6 cellular contexts compared by ENCODE assay signal in the genomic region with DNA sequence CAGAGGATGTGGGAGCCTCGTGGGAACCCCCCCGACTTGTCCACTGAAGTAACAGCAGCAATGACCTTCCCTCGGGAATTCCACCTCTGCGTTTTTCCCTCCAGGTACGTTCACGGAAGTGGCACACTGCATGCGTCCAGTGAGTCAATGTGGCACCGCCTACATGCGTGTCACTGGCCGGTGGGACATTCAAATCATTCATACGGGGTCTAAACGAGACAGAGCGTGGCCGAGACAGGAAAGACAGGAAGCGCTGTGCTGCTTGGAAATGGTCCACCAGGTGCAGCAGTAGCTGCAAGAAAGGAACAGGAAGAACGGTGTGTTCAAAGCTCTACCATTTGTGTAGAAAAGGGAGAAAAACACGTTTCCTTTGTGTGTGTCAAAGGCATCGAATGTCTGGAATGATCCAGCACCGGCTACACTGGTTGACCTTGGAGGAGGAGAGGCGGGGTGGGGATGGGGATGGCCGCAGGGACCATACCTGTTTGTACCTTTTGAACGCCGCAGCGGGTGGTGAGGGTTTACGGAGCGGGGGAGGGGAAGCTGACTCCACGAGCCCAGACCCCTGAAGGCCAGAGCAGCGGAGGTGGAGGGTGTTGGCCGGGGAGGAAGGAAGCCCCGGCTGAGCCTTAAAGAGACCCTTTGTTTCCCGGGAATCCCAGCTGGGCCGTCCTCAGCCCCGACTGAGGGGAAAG. TPM values are rescaled to one million over a fixed set of nuclear protein-coding genes. Genes with fewer than 3 reads are reported as not detected.
A peak's percentile ranks its signal among the peaks of the same experiment; 100 is the strongest.
DNase-seq lines count a peak whose midpoint lies in the region; ATAC-seq and FAIRE-seq lines count a peak whose summit lies in the region.

No MANE protein-coding gene starts in this region.

- POLR2A ChIA-PET in activated CD4-positive, alpha-beta memory T cell treated with anti-CD3 and anti-CD28 coated beads, Interleukin-2, amount 10 ng/mL, durations not matched to agents 7 days and 5 days (lab: Charles Lee), result interaction anchor here (2.1 to 3.2 kb wide), 2 partner anchors 13 to 18 kb away, joined by 12 to 23 read pairs; partner anchors contain the start of genes DECR2 and MRPL28

- no peaks in the 10 kb centered on the region for H3K9me3 Mint-ChIP-seq in activated CD4-positive, alpha-beta memory T cell treated with anti-CD3 and anti-CD28 coated beads, Interleukin-2, amount 10 ng/mL, durations not matched to agents 7 days and 5 days

- peaks cover 24% of the 10 kb centered on the region for H3K4me1 Mint-ChIP-seq in activated CD4-positive, alpha-beta memory T cell treated with anti-CD3 and anti-CD28 coated beads, Interleukin-2, amount 10 ng/mL, durations not matched to agents 7 days and 5 days

- FAIRE-seq in frontal cortex (lab: Jason Lieb, UNC), result no peak

- intact Hi-C loops in left colon (cut with DNase I, micrococcal nuclease), result no loop called here

- peaks cover 10% of the 10 kb centered on the region for H3K27me3 Mint-ChIP-seq in activated CD4-positive, alpha-beta memory T cell treated with anti-CD3 and anti-CD28 coated beads, Interleukin-2, amount 10 ng/mL, durations not matched to agents 7 days and 5 days

- peak; percentile 41 for DNase-seq in activated CD4-positive, alpha-beta memory T cell treated with anti-CD3 and anti-CD28 coated beads, Interleukin-2, amount 10 ng/mL, durations not matched to agents 7 days and 5 days
- DNase-seq in left colon (peak; percentile 78 to 88), NCI-H2171 treated with DMSO at 0.1 percent for 48 hours (lab: John Stamatoyannopoulos, UW) (no peak), HuH-7 (ENCODE audit: low spot score) (no peak), frontal cortex (ENCODE audit: low spot score in 2 of 2) (no peak)

- peak; percentile 30 for ATAC-seq in GM21381 (IDR thresholded peaks at IDR 0.05; ENCODE audit: unreplicated experiment)
- peak; percentile 54 for ATAC-seq in left colon

- peaks cover 5% of the 10 kb centered on the region for H3K36me3 Mint-ChIP-seq in activated CD4-positive, alpha-beta memory T cell treated with anti-CD3 and anti-CD28 coated beads, Interleukin-2, amount 10 ng/mL, durations not matched to agents 7 days and 5 days (ENCODE audit: low read depth)

- CTCF ChIA-PET in activated CD4-positive, alpha-beta memory T cell treated with anti-CD3 and anti-CD28 coated beads, Interleukin-2, amount 10 ng/mL, durations not matched to agents 7 days and 5 days (lab: Charles Lee), result interaction anchor here (0.6 to 1.5 kb wide), 2 partner anchors 12 to 277 kb away, joined by 3 to 5 read pairs; no protein-coding TSS in a partner anchor

- H3K4me3 Mint-ChIP-seq in activated CD4-positive, alpha-beta memory T cell treated with anti-CD3 and anti-CD28 coated beads, Interleukin-2, amount 10 ng/mL, durations not matched to agents 7 days and 5 days, result peak overlapping the region; percentile 83

- peak overlapping the region; percentile 34 for H3K27ac Mint-ChIP-seq in activated CD4-positive, alpha-beta memory T cell treated with anti-CD3 and anti-CD28 coated beads, Interleukin-2, amount 10 ng/mL, durations not matched to agents 7 days and 5 days

RNA-seq across cellular contexts. Expression of gene PGAP6, which starts 1.7 kb away (rescaled TPM):
- total RNA-seq in activated CD4-positive, alpha-beta memory T cell treated with anti-CD3 and anti-CD28 coated beads, Interleukin-2, amount 10 ng/mL, durations not matched to agents 7 days and 5 days, result 10 to 100 TPM; 59.2 to 59.9 TPM
- total RNA-seq in left colon, result 100 to 1,000 TPM; 116 to 130 TPM
- 18.8 TPM for total RNA-seq in frontal cortex

RNA-seq across cellular contexts. Expression of gene MRPL28, which starts 13.1 kb away (rescaled TPM):
- 10 to 100 TPM; 71.4 to 72.6 TPM for total RNA-seq in activated CD4-positive, alpha-beta memory T cell treated with anti-CD3 and anti-CD28 coated beads, Interleukin-2, amount 10 ng/mL, durations not matched to agents 7 days and 5 days
- 10 to 100 TPM; 47.7 to 48.2 TPM for total RNA-seq in left colon
- total RNA-seq in frontal cortex, result 44.8 TPM

RNA-seq across cellular contexts. Expression of gene NME4, which starts 13.5 kb away (rescaled TPM):
- 10 to 100 TPM; 33.9 to 34.0 TPM for total RNA-seq in activated CD4-positive, alpha-beta memory T cell treated with anti-CD3 and anti-CD28 coated beads, Interleukin-2, amount 10 ng/mL, durations not matched to agents 7 days and 5 days
- total RNA-seq in left colon (10 to 100 TPM; 38.4 to 39.1 TPM), frontal cortex (12.6 TPM)

RNA-seq across cellular contexts. Expression of gene DECR2, which starts 18.2 kb away (rescaled TPM):
- total RNA-seq in activated CD4-positive, alpha-beta memory T cell treated with anti-CD3 and anti-CD28 coated beads, Interleukin-2, amount 10 ng/mL, durations not matched to agents 7 days and 5 days, result 1 to 10 TPM; 3.0 to 3.3 TPM
- total RNA-seq in left colon (10 to 100 TPM; 60.6 to 61.8 TPM), frontal cortex (7.7 TPM)

RNA-seq across cellular contexts. Expression of gene AXIN1, which starts 30.9 kb away (rescaled TPM):
- total RNA-seq in activated CD4-positive, alpha-beta memory T cell treated with anti-CD3 and anti-CD28 coated beads, Interleukin-2, amount 10 ng/mL, durations not matched to agents 7 days and 5 days, result 10 to 100 TPM; 25.4 to 25.7 TPM
- 10 to 100 TPM; 32.8 to 38.4 TPM for total RNA-seq in left colon
- 24.5 TPM for total RNA-seq in frontal cortex

Comparison
In these comparisons a context has a peak if more than half of its experiments do, and no peak if none do; other contexts are left out.
1. DNase-seq: peak in activated CD4-positive, alpha-beta memory T cell treated with anti-CD3 and anti-CD28 coated beads, Interleukin-2, amount 10 ng/mL, durations not matched to agents 7 days and 5 days (single experiment) and left colon (2 of 2); none in NCI-H2171 treated with DMSO at 0.1 percent for 48 hours (single experiment), HuH-7 (single experiment) and frontal cortex (0 of 2).